ENCODE assay signal across 12 cellular contexts in the genomic region with DNA sequence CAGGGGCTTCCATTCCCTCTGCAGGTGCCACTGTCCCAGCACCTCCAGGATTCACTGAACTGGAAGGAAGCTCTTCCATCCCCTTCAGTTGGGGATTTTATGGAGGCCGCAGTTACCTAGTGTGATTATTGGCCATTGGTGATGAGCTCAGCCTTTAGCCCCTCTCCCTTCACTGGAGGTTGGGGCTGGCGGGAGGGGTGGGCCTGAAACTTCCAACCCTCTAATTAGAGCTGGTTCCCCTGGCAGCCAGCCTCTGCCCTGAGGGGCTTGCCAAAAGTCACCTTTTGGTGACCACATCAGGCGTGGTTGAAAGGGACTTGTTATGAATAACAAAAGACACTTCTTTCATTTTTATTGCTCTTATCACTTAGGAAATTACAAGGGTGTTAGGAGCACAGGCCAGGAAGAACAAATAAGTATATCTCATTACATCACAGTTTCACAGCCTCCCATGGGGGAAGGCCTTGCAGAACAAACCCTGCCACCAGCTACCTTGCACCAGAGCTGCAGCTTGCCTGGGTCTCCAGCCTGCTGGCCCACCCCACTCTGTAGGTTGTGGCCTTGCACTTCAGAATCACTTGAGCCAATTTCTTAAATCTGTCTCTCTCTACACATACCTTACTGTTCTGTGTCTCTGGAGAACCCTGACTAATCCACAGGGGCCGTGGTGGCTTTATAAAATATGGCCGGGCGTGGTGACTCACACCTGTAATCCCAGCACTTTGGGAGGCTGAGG. TPM values are rescaled to one million over a fixed set of nuclear protein-coding genes. Genes with fewer than 3 reads are reported as not detected.
DNase-seq lines count a peak whose midpoint lies in the region; ATAC-seq and TF ChIP-seq lines count a peak whose summit lies in the region.
"Had no signal": no experiment of that assay in that cellular context is flagged by ENCODE, and none has a peak within 500 bp of the region (broad histone marks: within the 10 kb centered on the region; RNA-seq: fewer than 3 reads in every experiment).

No MANE protein-coding gene starts in this region.

- H3K36me3 Mint-ChIP-seq in activated CD8-positive, alpha-beta T cell treated with anti-CD3 and anti-CD28 coated beads for 36 hours (ENCODE audit: low read depth): peaks cover 14% of the 10 kb centered on the region
- H3K36me3 Mint-ChIP-seq in activated CD8-positive, alpha-beta T cell treated with anti-CD3 and anti-CD28 coated beads, Interleukin-2, amount 10 ng/mL, durations not matched to agents 7 days and 5 days (ENCODE audit: low read depth): peaks cover 7% of the 10 kb centered on the region
- H3K36me3 Mint-ChIP-seq in glutamatergic neuron (ENCODE audit: unreplicated experiment): no peaks in the 10 kb centered on the region

- POLR2A ChIA-PET in activated CD8-positive, alpha-beta T cell treated with anti-CD3 and anti-CD28 coated beads for 36 hours (lab: Charles Lee): no interaction called here
- POLR2A ChIA-PET in activated CD8-positive, alpha-beta T cell treated with anti-CD3 and anti-CD28 coated beads, Interleukin-2, amount 10 ng/mL, durations not matched to agents 7 days and 5 days (lab: Charles Lee): interaction anchor here (0.6 kb wide), 1 partner anchor 521 kb away, joined by 4 read pairs; no protein-coding TSS in a partner anchor

- CTCF ChIA-PET in activated CD8-positive, alpha-beta T cell treated with anti-CD3 and anti-CD28 coated beads for 36 hours (lab: Charles Lee): no interaction called here
- CTCF ChIA-PET in activated CD8-positive, alpha-beta T cell treated with anti-CD3 and anti-CD28 coated beads, Interleukin-2, amount 10 ng/mL, durations not matched to agents 7 days and 5 days (lab: Charles Lee): interaction anchor here (0.9 kb wide), 1 partner anchor 146 kb away, joined by 3 read pairs; no protein-coding TSS in a partner anchor

- DNase-seq in activated CD8-positive, alpha-beta T cell treated with anti-CD3 and anti-CD28 coated beads for 36 hours: peak; percentile 44
- no peak for DNase-seq in activated CD8-positive, alpha-beta T cell treated with anti-CD3 and anti-CD28 coated beads, Interleukin-2, amount 10 ng/mL, durations not matched to agents 7 days and 5 days
- peak; percentile 65 for DNase-seq in NCI-H2029 treated with DMSO at 0.1 percent for 48 hours (lab: John Stamatoyannopoulos, UW)
- no peak for DNase-seq in glutamatergic neuron
- no peak for DNase-seq in stimulated activated naive CD8-positive, alpha-beta T cell treated with anti-CD3 and anti-CD28 coated beads, Interleukin-15, Interleukin-2, amounts not matched to agents 100 U/mL and 50 U/mL, for 24 hours
- no peak for DNase-seq in GDM1 (lab: John Stamatoyannopoulos, UW)
- DNase-seq in SW480 (ENCODE audit: low spot score): no peak
- DNase-seq in medulla oblongata (ENCODE audit: extremely low spot score): no peak
- DNase-seq: Kasumi-1; stimulated activated naive B cell treated with anti-CD40 and anti-IgM and Interleukin-4, amounts not matched to agents 10 μg/mL and 1 μg/mL and 100 μg/mL, for 72 hours had no signal

- intact Hi-C loops in activated CD8-positive, alpha-beta T cell treated with anti-CD3 and anti-CD28 coated beads for 36 hours (cut with micrococcal nuclease): no loop called here

- no peak for TF ChIP-seq CTCF in activated CD8-positive, alpha-beta T cell treated with anti-CD3 and anti-CD28 coated beads for 36 hours (IDR thresholded peaks at IDR 0.05)
- TF ChIP-seq CTCF in glutamatergic neuron (IDR thresholded peaks at IDR 0.05; ENCODE audit: partially characterized antibody, unreplicated experiment): no peak

- no peaks in the 10 kb centered on the region for H3K9me3 Mint-ChIP-seq in activated CD8-positive, alpha-beta T cell treated with anti-CD3 and anti-CD28 coated beads for 36 hours
- no peaks in the 10 kb centered on the region for H3K9me3 Mint-ChIP-seq in activated CD8-positive, alpha-beta T cell treated with anti-CD3 and anti-CD28 coated beads, Interleukin-2, amount 10 ng/mL, durations not matched to agents 7 days and 5 days (ENCODE audit: insufficient read depth)
- peaks cover 14% of the 10 kb centered on the region for H3K9me3 Mint-ChIP-seq in glutamatergic neuron (ENCODE audit: unreplicated experiment)
- H3K9me3 Mint-ChIP-seq: stimulated activated naive B cell treated with anti-CD40 and anti-IgM and Interleukin-4, amounts not matched to agents 10 μg/mL and 1 μg/mL and 100 μg/mL, for 72 hours; T-helper 2 cell treated with Interferon-gamma antibody and Interleukin-4, amounts not matched to agents 5 μg/mL and 100 μg/mL, for 36 hours had no signal

- no peaks in the 10 kb centered on the region for H3K27me3 Mint-ChIP-seq in activated CD8-positive, alpha-beta T cell treated with anti-CD3 and anti-CD28 coated beads for 36 hours
- no peaks in the 10 kb centered on the region for H3K27me3 Mint-ChIP-seq in activated CD8-positive, alpha-beta T cell treated with anti-CD3 and anti-CD28 coated beads, Interleukin-2, amount 10 ng/mL, durations not matched to agents 7 days and 5 days (ENCODE audit: low read depth)
- peaks cover 9% of the 10 kb centered on the region for H3K27me3 Mint-ChIP-seq in glutamatergic neuron (ENCODE audit: unreplicated experiment)
- H3K27me3 Mint-ChIP-seq: B cell; stimulated activated naive B cell treated with anti-CD40 and anti-IgM and Interleukin-4, amounts not matched to agents 10 μg/mL and 1 μg/mL and 100 μg/mL, for 72 hours had no signal

- peak overlapping the region; percentile 66 for H3K27ac Mint-ChIP-seq in activated CD8-positive, alpha-beta T cell treated with anti-CD3 and anti-CD28 coated beads for 36 hours
- no peak overlapping the region for H3K27ac Mint-ChIP-seq in activated CD8-positive, alpha-beta T cell treated with anti-CD3 and anti-CD28 coated beads, Interleukin-2, amount 10 ng/mL, durations not matched to agents 7 days and 5 days
- peak overlapping the region; percentile 60 for H3K27ac Mint-ChIP-seq in glutamatergic neuron (ENCODE audit: unreplicated experiment)
- H3K27ac Mint-ChIP-seq: B cell; stimulated activated naive B cell treated with anti-CD40 and anti-IgM and Interleukin-4, amounts not matched to agents 10 μg/mL and 1 μg/mL and 100 μg/mL, for 72 hours; T-helper 2 cell treated with Interferon-gamma antibody and Interleukin-4, amounts not matched to agents 5 μg/mL and 100 μg/mL, for 36 hours had no signal

- peaks cover 63% of the 10 kb centered on the region for H3K4me1 Mint-ChIP-seq in activated CD8-positive, alpha-beta T cell treated with anti-CD3 and anti-CD28 coated beads for 36 hours (ENCODE audit: low read depth)
- H3K4me1 Mint-ChIP-seq in activated CD8-positive, alpha-beta T cell treated with anti-CD3 and anti-CD28 coated beads, Interleukin-2, amount 10 ng/mL, durations not matched to agents 7 days and 5 days (ENCODE audit: low read depth): peaks cover 37% of the 10 kb centered on the region
- peaks cover 46% of the 10 kb centered on the region for H3K4me1 Mint-ChIP-seq in glutamatergic neuron (ENCODE audit: low read depth, unreplicated experiment)

- H3K4me3 Mint-ChIP-seq in activated CD8-positive, alpha-beta T cell treated with anti-CD3 and anti-CD28 coated beads for 36 hours: no peak overlapping the region
- no peak overlapping the region for H3K4me3 Mint-ChIP-seq in activated CD8-positive, alpha-beta T cell treated with anti-CD3 and anti-CD28 coated beads, Interleukin-2, amount 10 ng/mL, durations not matched to agents 7 days and 5 days
- peak overlapping the region; percentile 94 for H3K4me3 Mint-ChIP-seq in glutamatergic neuron (ENCODE audit: unreplicated experiment)
- H3K4me3 Mint-ChIP-seq: B cell; stimulated activated naive B cell treated with anti-CD40 and anti-IgM and Interleukin-4, amounts not matched to agents 10 μg/mL and 1 μg/mL and 100 μg/mL, for 72 hours; T-helper 2 cell treated with Interferon-gamma antibody and Interleukin-4, amounts not matched to agents 5 μg/mL and 100 μg/mL, for 36 hours had no signal

- ATAC-seq in activated CD8-positive, alpha-beta T cell treated with anti-CD3 and anti-CD28 coated beads for 36 hours: no peak
- no peak for ATAC-seq in activated CD8-positive, alpha-beta T cell treated with anti-CD3 and anti-CD28 coated beads, Interleukin-2, amount 10 ng/mL, durations not matched to agents 7 days and 5 days
- ATAC-seq in stimulated activated naive CD8-positive, alpha-beta T cell treated with anti-CD3 and anti-CD28 coated beads, Interleukin-15, Interleukin-2, amounts not matched to agents 100 U/mL and 50 U/mL, for 24 hours: peak; percentile 25
- ATAC-seq: stimulated activated naive B cell treated with anti-CD40 and anti-IgM and Interleukin-4, amounts not matched to agents 10 μg/mL and 1 μg/mL and 100 μg/mL, for 72 hours had no signal

RNA-seq across cellular contexts. Expression of gene PYGB, which starts 5.0 kb away (rescaled TPM):
- 10 to 100 TPM; 26.1 to 26.5 TPM for total RNA-seq in activated CD8-positive, alpha-beta T cell treated with anti-CD3 and anti-CD28 coated beads for 36 hours
- total RNA-seq in activated CD8-positive, alpha-beta T cell treated with anti-CD3 and anti-CD28 coated beads, Interleukin-2, amount 10 ng/mL, durations not matched to agents 7 days and 5 days: 10 to 100 TPM; 33.9 TPM
- total RNA-seq in glutamatergic neuron (ENCODE audit: unreplicated experiment): 295 TPM

RNA-seq across cellular contexts. Expression of gene ENTPD6, which starts 57.3 kb away (rescaled TPM):
- 10 to 100 TPM; 39.4 to 42.8 TPM for total RNA-seq in activated CD8-positive, alpha-beta T cell treated with anti-CD3 and anti-CD28 coated beads for 36 hours
- 10 to 100 TPM; 31.9 TPM for total RNA-seq in activated CD8-positive, alpha-beta T cell treated with anti-CD3 and anti-CD28 coated beads, Interleukin-2, amount 10 ng/mL, durations not matched to agents 7 days and 5 days
- 191 TPM for total RNA-seq in glutamatergic neuron (ENCODE audit: unreplicated experiment)

Comparison
In these comparisons a context has a peak if more than half of its experiments do, and no peak if none do; other contexts are left out.
1. DNase-seq: peak in activated CD8-positive, alpha-beta T cell treated with anti-CD3 and anti-CD28 coated beads for 36 hours (single experiment) and NCI-H2029 treated with DMSO at 0.1 percent for 48 hours (single experiment); none in activated CD8-positive, alpha-beta T cell treated with anti-CD3 and anti-CD28 coated beads, Interleukin-2, amount 10 ng/mL, durations not matched to agents 7 days and 5 days (single experiment), glutamatergic neuron (single experiment), stimulated activated naive CD8-positive, alpha-beta T cell treated with anti-CD3 and anti-CD28 coated beads, Interleukin-15, Interleukin-2, amounts not matched to agents 100 U/mL and 50 U/mL, for 24 hours (single experiment), GDM1 (single experiment), SW480 (single experiment) and medulla oblongata (single experiment).